ENCODE assay signal across 28 cellular contexts in genomic region chr10:37813763-37814162, GRCh38.
"Had no signal": no experiment of that assay in that cellular context is flagged by ENCODE, and none has a peak within 500 bp of the region (broad histone marks: within the 10 kb centered on the region; RNA-seq: fewer than 3 reads in every experiment).

No MANE protein-coding gene starts in this region.

- H3K4me3 ChIP-seq: colonic mucosa, coronary artery, dorsolateral prefrontal cortex, esophagus muscularis mucosa, esophagus squamous epithelium, gastroesophageal sphincter, heart left ventricle, heart right ventricle had no signal

- FAIRE-seq: colon, endometrium, endothelial cell of umbilical vein, frontal cortex had no signal

- ATAC-seq: effector memory CD8-positive, alpha-beta T cell; esophagus mucosa; foreskin keratinocyte; gastrocnemius medialis; gastroesophageal sphincter; heart left ventricle; heart right ventricle had no signal

- H3K36me3 ChIP-seq: colonic mucosa, esophagus squamous epithelium had no signal

- H3K9me3 ChIP-seq: colonic mucosa had no signal

- H3K27ac ChIP-seq: colonic mucosa, coronary artery, dorsolateral prefrontal cortex, epithelial cell of prostate, esophagus muscularis mucosa, esophagus squamous epithelium, foreskin keratinocyte, gastrocnemius medialis, gastroesophageal sphincter, heart left ventricle, heart right ventricle had no signal

- H3K4me1 ChIP-seq: colonic mucosa, esophagus muscularis mucosa, esophagus squamous epithelium, foreskin keratinocyte, gastrocnemius medialis, gastroesophageal sphincter, heart left ventricle, heart right ventricle had no signal

- H3K27me3 ChIP-seq: colonic mucosa, esophagus muscularis mucosa, esophagus squamous epithelium, foreskin keratinocyte, gastrocnemius medialis, gastroesophageal sphincter, heart left ventricle, heart right ventricle had no signal

- DNase-seq: colonic mucosa; cortex of kidney; dermis blood vessel endothelial cell; dorsolateral prefrontal cortex; effector CD4-positive, alpha-beta T cell; effector CD8-positive, alpha-beta T cell; effector memory CD4-positive, alpha-beta T cell; effector memory CD8-positive, alpha-beta T cell; endodermal cell; erythroblast; esophagus squamous epithelium; foreskin fibroblast; foreskin keratinocyte; foreskin melanocyte; gastrocnemius medialis; glutamatergic neuron; head of caudate nucleus; heart left ventricle; heart right ventricle had no signal
